In the genomic region with DNA sequence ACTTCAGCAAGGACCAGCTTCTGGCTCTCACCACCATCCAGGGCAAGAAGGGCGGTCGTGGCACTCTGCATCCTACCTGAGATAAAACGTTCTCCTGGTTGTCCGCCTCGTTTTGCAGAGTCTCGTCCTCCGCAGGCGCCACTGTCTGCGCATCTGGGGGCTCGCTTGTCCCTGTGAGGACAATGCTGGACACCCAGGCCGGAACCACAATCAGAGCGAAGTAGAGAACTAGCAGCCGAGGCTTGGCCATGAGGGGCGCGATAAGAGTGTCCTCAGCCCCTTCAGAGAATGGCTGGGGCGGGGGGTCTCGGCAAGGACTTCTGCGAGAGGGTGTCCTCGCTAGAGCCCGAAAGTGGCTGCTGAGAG, we compare ENCODE assay signal across 8 cellular contexts. TPM values are rescaled to one million over a fixed set of nuclear protein-coding genes. Genes with fewer than 3 reads are reported as not detected.
DNase-seq lines count a peak whose midpoint lies in the region; ATAC-seq and TF ChIP-seq lines count a peak whose summit lies in the region.

No MANE protein-coding gene starts in this region.

- H3K27ac ChIP-seq in KMS-11 (peak overlapping the region; percentile 43), ectodermal cell (ENCODE audit: insufficient read depth, low read depth, low read length, poor library complexity, severe bottlenecking) (no peak overlapping the region)

- CTCF ChIA-PET in AG04449 (lab: Yijun Ruan, JAX): interaction anchor here (1.0 to 23.1 kb wide), 13 partner anchors 13 to 267 kb away, joined by 3 to 797 read pairs (median 5); no protein-coding TSS in a partner anchor

- TF ChIP-seq CTCF in AG04449 (IDR thresholded peaks at IDR 0.05; ENCODE audit: insufficient read depth, low read length, missing control alignments) (no peak), KMS-11 (conservative IDR thresholded peaks at IDR 0.05; ENCODE audit: low read depth, low read length) (no peak)

- no peaks in the 10 kb centered on the region for H3K36me3 Mint-ChIP-seq in natural killer cell treated with Interleukin-12 subunit alpha and Interleukin-12 subunit beta and Interleukin-15 and Interleukin-18, amount 100 ng/mL, for 72 hours

- ATAC-seq in natural killer cell treated with Interleukin-12 subunit alpha and Interleukin-12 subunit beta and Interleukin-15 and Interleukin-18, amount 100 ng/mL, for 72 hours: no peak
- ATAC-seq in left lobe of liver (no peak), GM21515 (IDR thresholded peaks at IDR 0.05; ENCODE audit: unreplicated experiment) (no peak)

- POLR2A ChIA-PET in AG04449 (lab: Yijun Ruan, JAX): interaction anchor here (0.6 to 1.6 kb wide), 2 partner anchors 20 to 231 kb away, joined by 3 to 4 read pairs; no protein-coding TSS in a partner anchor

- no peaks in the 10 kb centered on the region for H3K9me3 Mint-ChIP-seq in natural killer cell treated with Interleukin-12 subunit alpha and Interleukin-12 subunit beta and Interleukin-15 and Interleukin-18, amount 100 ng/mL, for 72 hours

- H3K9ac ChIP-seq in KMS-11: peak overlapping the region; percentile 55

- peak overlapping the region; percentile 84 for H3K4me3 Mint-ChIP-seq in natural killer cell treated with Interleukin-12 subunit alpha and Interleukin-12 subunit beta and Interleukin-15 and Interleukin-18, amount 100 ng/mL, for 72 hours

- H3K4me1 Mint-ChIP-seq in natural killer cell treated with Interleukin-12 subunit alpha and Interleukin-12 subunit beta and Interleukin-15 and Interleukin-18, amount 100 ng/mL, for 72 hours (ENCODE audit: low read depth in 2 of 2): peaks cover 15 to 17% of the 10 kb centered on the region in 2 donors

- H3K79me2 ChIP-seq in KMS-11 (ENCODE audit: insufficient read depth, low read depth): peaks cover 27% of the 10 kb centered on the region; the same call in 1 of the 2 replicates

- no peaks in the 10 kb centered on the region for H4K20me1 ChIP-seq in KMS-11 (ENCODE audit: insufficient read depth)

- DNase-seq in AG04449 (ENCODE audit: low read depth, low spot score) (no peak), NCI-H1092 (lab: John Stamatoyannopoulos, UW) (no peak), NCI-H345 treated with DMSO at 0.1 percent for 48 hours (lab: John Stamatoyannopoulos, UW; ENCODE audit: unreplicated experiment) (no peak), left lobe of liver (ENCODE audit: low spot score) (no peak)
- DNase-seq in natural killer cell treated with Interleukin-12 subunit alpha and Interleukin-12 subunit beta and Interleukin-15 and Interleukin-18, amount 100 ng/mL, for 72 hours (ENCODE audit: low spot score): no peak

- no peaks in the 10 kb centered on the region for H3K9me3 ChIP-seq in ectodermal cell (ENCODE audit: control insufficient read depth, low read length)

- H3K27me3 Mint-ChIP-seq in natural killer cell treated with Interleukin-12 subunit alpha and Interleukin-12 subunit beta and Interleukin-15 and Interleukin-18, amount 100 ng/mL, for 72 hours: peaks cover 45 to 65% of the 10 kb centered on the region in 2 donors

- no peak overlapping the region for H3K27ac Mint-ChIP-seq in natural killer cell treated with Interleukin-12 subunit alpha and Interleukin-12 subunit beta and Interleukin-15 and Interleukin-18, amount 100 ng/mL, for 72 hours

- H3K4me3 ChIP-seq in AG04449 (ENCODE audit: low read depth, low read length) (peak overlapping the region; percentile 77), KMS-11 (IDR thresholded peaks at IDR 0.05; ENCODE audit: insufficient read depth, low read depth, low read length) (peak overlapping the region; percentile 98), ectodermal cell (ENCODE audit: insufficient read depth, low read depth, low read length) (peak overlapping the region; percentile 56)

- H3K4me2 ChIP-seq in KMS-11: peak overlapping the region; percentile 71

- H3K4me1 ChIP-seq in KMS-11 (ENCODE audit: low read depth, poor library complexity, severe bottlenecking) (peaks cover 67% of the 10 kb centered on the region), ectodermal cell (ENCODE audit: control insufficient read depth, insufficient read depth, low read length) (peaks cover 7% of the 10 kb centered on the region)

- WGBS in ectodermal cell, 2 experiments: 47 to 50% methylated on average over 20 of the region's 20 CpGs

- H2AFZ ChIP-seq in KMS-11 (ENCODE audit: low read depth): peak overlapping the region; percentile 93

- no peaks in the 10 kb centered on the region for H3K27me3 ChIP-seq in KMS-11 (ENCODE audit: insufficient read depth, low read depth)
- peaks cover 49% of the 10 kb centered on the region for H3K27me3 ChIP-seq in ectodermal cell (ENCODE audit: control insufficient read depth, insufficient read depth, low read length, poor library complexity, severe bottlenecking)

- H3K36me3 ChIP-seq in KMS-11 (ENCODE audit: insufficient read depth) (no peaks in the 10 kb centered on the region), ectodermal cell (ENCODE audit: control insufficient read depth, insufficient read depth, low read length) (no peaks in the 10 kb centered on the region)

RNA-seq across cellular contexts. Expression of gene OLFML2B, which starts 0.5 kb away (rescaled TPM):
- polyA plus RNA-seq in ectodermal cell (2013, experiment 1 of 4): 9.3 TPM
- polyA plus RNA-seq in ectodermal cell (2013, experiment 2 of 4): 8.6 TPM
- polyA plus RNA-seq in ectodermal cell (2013, experiment 3 of 4): 8.1 TPM
- polyA plus RNA-seq in ectodermal cell (2013, experiment 4 of 4): 9.8 TPM
- total RNA-seq in natural killer cell treated with Interleukin-12 subunit alpha and Interleukin-12 subunit beta and Interleukin-15 and Interleukin-18, amount 100 ng/mL, for 72 hours: not detected
- total RNA-seq in left lobe of liver: 0.48 TPM

RNA-seq across cellular contexts. Expression of gene NOS1AP, which starts 46.3 kb away (rescaled TPM):
- 10.3 TPM for polyA plus RNA-seq in ectodermal cell (2013, experiment 1 of 4)
- 14.7 TPM for polyA plus RNA-seq in ectodermal cell (2013, experiment 2 of 4)
- 8.6 TPM for polyA plus RNA-seq in ectodermal cell (2013, experiment 3 of 4)
- 9.7 TPM for polyA plus RNA-seq in ectodermal cell (2013, experiment 4 of 4)
- total RNA-seq in natural killer cell treated with Interleukin-12 subunit alpha and Interleukin-12 subunit beta and Interleukin-15 and Interleukin-18, amount 100 ng/mL, for 72 hours: under 1 TPM in 1 of 2 donors, not detected in 1; 0.12 TPM
- total RNA-seq in left lobe of liver: 17.4 TPM

Comparison
In these comparisons a context has a peak if more than half of its experiments do, and no peak if none do; other contexts are left out.
1. RNA of gene NOS1AP, which starts 46.3 kb away (total RNA-seq): 17.4 TPM in left lobe of liver (single experiment); 0.12 TPM in natural killer cell treated with Interleukin-12 subunit alpha and Interleukin-12 subunit beta and Interleukin-15 and Interleukin-18, amount 100 ng/mL, for 72 hours; every median in the first group is over 10 times any median in the second.
2. Peak in every context shown above with its lines, with median percentiles within 50 percentile points of each other: H3K4me3 ChIP-seq.